In the genomic region with DNA sequence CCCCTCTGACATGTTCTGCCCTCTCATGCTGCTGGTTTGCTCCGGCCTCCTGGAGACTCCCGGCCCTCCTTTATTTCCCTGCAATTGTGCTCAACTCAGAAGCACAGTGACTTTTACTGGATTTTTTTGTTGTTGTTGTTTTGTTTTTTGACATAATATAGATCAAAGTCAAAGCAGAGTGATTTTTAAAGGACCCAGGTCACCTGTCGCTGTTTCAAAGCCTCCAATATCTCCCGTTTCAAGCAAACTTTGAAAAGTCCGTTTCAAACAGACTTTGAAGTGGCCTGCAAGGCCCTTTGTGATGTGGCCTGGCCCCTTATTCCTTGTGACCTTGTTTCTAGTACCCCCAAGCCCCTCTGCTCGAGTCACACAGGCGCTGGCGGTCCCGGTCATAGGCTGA, we compare ENCODE assay signal across 21 cellular contexts.
"Had no signal": no experiment of that assay in that cellular context is flagged by ENCODE, and none has a peak within 500 bp of the region (broad histone marks: within the 10 kb centered on the region; RNA-seq: fewer than 3 reads in every experiment).

No MANE protein-coding gene starts in this region.

- H3K36me3 ChIP-seq: adrenal gland had no signal

- H3K27ac ChIP-seq: adrenal gland, Peyer's patch had no signal

- H3K27me3 ChIP-seq: adrenal gland, MG63, Peyer's patch had no signal

- H3K9me3 Mint-ChIP-seq: activated naive CD8-positive, alpha-beta T cell treated with anti-CD3 and anti-CD28 coated beads, Interleukin-2, amount 10 ng/mL, durations not matched to agents 7 days and 5 days had no signal

- H3K4me3 ChIP-seq: adrenal gland, MG63, Peyer's patch had no signal

- H3K9me3 ChIP-seq: adrenal gland, MG63, Peyer's patch had no signal

- ATAC-seq: activated CD4-positive, alpha-beta T cell treated with anti-CD3 and anti-CD28 coated beads for 36 hours; activated CD8-positive, alpha-beta T cell treated with anti-CD3 and anti-CD28 coated beads, Interleukin-2, amount 10 ng/mL, durations not matched to agents 7 days and 5 days had no signal

- H3K4me1 ChIP-seq: adrenal gland, Peyer's patch had no signal

- H3K27me3 Mint-ChIP-seq: activated CD4-positive, alpha-beta T cell treated with anti-CD3 and anti-CD28 coated beads for 36 hours; activated naive CD8-positive, alpha-beta T cell treated with anti-CD3 and anti-CD28 coated beads, Interleukin-2, amount 10 ng/mL, durations not matched to agents 7 days and 5 days had no signal

- DNase-seq: activated CD4-positive, alpha-beta T cell treated with anti-CD3 and anti-CD28 coated beads for 36 hours; activated CD4-positive, alpha-beta T cell treated with anti-CD3 and anti-CD28 coated beads, Interleukin-2, amount 50 U/mL, for 4 hours; activated CD4-positive, CD25-positive, alpha-beta regulatory T cell; activated CD8-positive, alpha-beta T cell treated with anti-CD3 and anti-CD28 coated beads, Interleukin-2, amount 10 ng/mL, durations not matched to agents 7 days and 5 days; activated naive CD4-positive, alpha-beta T cell treated with anti-CD3 and anti-CD28 coated beads, Interleukin-2, amount 50 U/mL, for 16 hours; activated naive CD8-positive, alpha-beta T cell treated with anti-CD3 and anti-CD28 coated beads, Interleukin-2, amount 10 ng/mL, durations not matched to agents 7 days and 5 days; activated T-cell treated with anti-CD3 and anti-CD28 coated beads, Interleukin-2, amount 50 U/mL, for 1 hour; anterior cingulate cortex; MG63; NCI-H1105; NCI-H1436; NCI-H1694 treated with DMSO at 0.1 percent for 48 hours; NCI-H2029 treated with DMSO at 0.1 percent for 48 hours; NCI-H510A treated with DMSO at 0.1 percent for 48 hours; NCI-H69; NK-92 treated with Interleukin-12 subunit alpha and Interleukin-12 subunit beta, amount 100 ng/mL, for 24 hours; SHP77 treated with DMSO at 0.1 percent for 48 hours; T-helper 2 cell; T1000 had no signal

- H3K4me3 Mint-ChIP-seq: activated CD4-positive, alpha-beta T cell treated with anti-CD3 and anti-CD28 coated beads for 36 hours; activated CD8-positive, alpha-beta T cell treated with anti-CD3 and anti-CD28 coated beads, Interleukin-2, amount 10 ng/mL, durations not matched to agents 7 days and 5 days; activated naive CD8-positive, alpha-beta T cell treated with anti-CD3 and anti-CD28 coated beads, Interleukin-2, amount 10 ng/mL, durations not matched to agents 7 days and 5 days had no signal

- H3K27ac Mint-ChIP-seq: activated CD4-positive, alpha-beta T cell treated with anti-CD3 and anti-CD28 coated beads for 36 hours; activated CD8-positive, alpha-beta T cell treated with anti-CD3 and anti-CD28 coated beads, Interleukin-2, amount 10 ng/mL, durations not matched to agents 7 days and 5 days; activated naive CD8-positive, alpha-beta T cell treated with anti-CD3 and anti-CD28 coated beads, Interleukin-2, amount 10 ng/mL, durations not matched to agents 7 days and 5 days had no signal
